Comparison of ENCODE assay signal across 15 cellular contexts in the genomic region with DNA sequence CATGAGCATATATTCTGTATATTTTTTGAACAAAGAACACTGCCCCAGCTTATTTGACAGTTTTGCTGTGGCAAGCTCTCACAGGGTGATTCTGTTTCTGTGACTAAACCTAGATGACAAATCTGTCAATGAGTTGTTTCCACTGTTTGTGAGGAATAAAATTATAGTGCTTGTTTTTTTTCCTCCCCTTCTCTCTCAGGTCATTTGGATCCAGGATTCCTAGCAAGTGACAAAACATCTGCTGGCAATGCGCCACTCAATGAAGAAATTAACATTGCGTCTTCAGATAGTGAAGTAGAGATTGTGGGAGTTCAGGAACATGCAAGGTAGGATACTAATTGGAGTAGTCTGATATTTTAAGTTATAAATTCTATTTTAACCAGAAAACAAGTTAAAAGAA.
DNase-seq lines count a peak whose midpoint lies in the region; ATAC-seq, FAIRE-seq and TF ChIP-seq lines count a peak whose summit lies in the region.
"Had no signal": no experiment of that assay in that cellular context is flagged by ENCODE, and none has a peak within 500 bp of the region (broad histone marks: within the 10 kb centered on the region; RNA-seq: fewer than 3 reads in every experiment).

No MANE protein-coding gene starts in this region.

- H3K36me3 ChIP-seq in ACC112 (ENCODE audit: insufficient read depth, low read length), result 0 out of 2 replicates have a peak, but pooled peaks cover 3% of the 10 kb centered on the region
- H3K36me3 ChIP-seq in esophagus squamous epithelium, result peaks cover 0 to 17% (median 0%) of the 10 kb centered on the region in 3 donors
- H3K36me3 ChIP-seq: SJCRH30 had no signal

- TF ChIP-seq CTCF in astrocyte of the spinal cord (IDR thresholded peaks at IDR 0.05; ENCODE audit: low read depth, low read length) (no peak), esophagus squamous epithelium (IDR thresholded peaks at IDR 0.05) (no peak)

- H2AFZ ChIP-seq in ACC112 (ENCODE audit: low read length, unreplicated experiment), result no peak overlapping the region

- H3K27ac ChIP-seq in ACC112 (ENCODE audit: low read depth, low read length) (peak overlapping the region; percentile 60), esophagus squamous epithelium (peak overlapping the region in 2 of 4 donors; percentile 3 to 22)
- H3K27ac ChIP-seq: BLaER1 treated with 17β-estradiol and CSF1 and Interleukin-3, amounts not matched to agents 10 nM and 100 nM; SJCRH30; spleen had no signal

- H3K27me3 ChIP-seq in ACC112 (ENCODE audit: insufficient read depth, low read length), result no peaks in the 10 kb centered on the region
- no peaks in the 10 kb centered on the region for H3K27me3 ChIP-seq in esophagus squamous epithelium
- H3K27me3 ChIP-seq: BLaER1 treated with 17β-estradiol and CSF1 and Interleukin-3, amounts not matched to agents 10 nM and 100 nM; SJCRH30; spleen had no signal

- DNase-seq in H54 (ENCODE audit: insufficient read length, low spot score), result no peak
- DNase-seq in astrocyte of the spinal cord (ENCODE audit: low read depth, low spot score), result peak; percentile 30
- peak; percentile 50 for DNase-seq in kidney glomerular epithelial cell (lab: John Stamatoyannopoulos, UW)
- no peak for DNase-seq in esophagus squamous epithelium (lab: John Stamatoyannopoulos, UW)
- DNase-seq in head of caudate nucleus, result no peak
- no peak for DNase-seq in NK-92 treated with Interleukin-12 subunit alpha and Interleukin-12 subunit beta, amount 100 ng/mL, for 24 hours (lab: John Stamatoyannopoulos, UW)
- DNase-seq: effector memory CD4-positive, alpha-beta T cell; naive thymus-derived CD4-positive, alpha-beta T cell; NCI-H1105 treated with DMSO at 0.1 percent for 48 hours; SJCRH30; spleen had no signal

- 79 to 83% methylated on average over 2 of the region's 2 CpGs for WGBS in esophagus squamous epithelium, 2 donors

- intact Hi-C loops in esophagus squamous epithelium (cut with DNase I) (no loop called here), head of caudate nucleus (cut with DNase I) (no loop called here)

- no peaks in the 10 kb centered on the region for H3K9me3 ChIP-seq in esophagus squamous epithelium
- H3K9me3 ChIP-seq: BLaER1 treated with 17β-estradiol and CSF1 and Interleukin-3, amounts not matched to agents 10 nM and 100 nM; SJCRH30; spleen had no signal

- in situ Hi-C loops in astrocyte of the spinal cord (cut with HindIII; ENCODE audit: low sequenced_read_pairs), result no loop called here

- ATAC-seq in GM19397 (IDR thresholded peaks at IDR 0.05; ENCODE audit: unreplicated experiment), result no peak
- ATAC-seq: activated CD4-positive, CD25-positive, alpha-beta regulatory T cell treated with anti-CD3 and anti-CD28 coated beads, Interleukin-2, amount 50 U/mL, for 24 hours; naive thymus-derived CD4-positive, alpha-beta T cell had no signal

- peaks cover 23% of the 10 kb centered on the region for H3K79me2 ChIP-seq in ACC112 (ENCODE audit: control insufficient read depth, insufficient read depth, low read length, unreplicated experiment)

- no peak overlapping the region for H3K4me3 ChIP-seq in ACC112 (ENCODE audit: low read depth, low read length)
- H3K4me3 ChIP-seq in astrocyte of the spinal cord (ENCODE audit: low read depth, low read length), result no peak overlapping the region
- no peak overlapping the region for H3K4me3 ChIP-seq in esophagus squamous epithelium
- H3K4me3 ChIP-seq: BLaER1 treated with 17β-estradiol and CSF1 and Interleukin-3, amounts not matched to agents 10 nM and 100 nM; SJCRH30; spleen had no signal

- peak; percentile 50 for FAIRE-seq in H54 (lab: Jason Lieb, UNC)

- TF ChIP-seq POLR2A in H54 (IDR thresholded peaks at IDR 0.05; ENCODE audit: low read depth, low read length), result no peak
- TF ChIP-seq POLR2A in esophagus squamous epithelium (IDR thresholded peaks at IDR 0.05), result no peak

- H3K4me1 ChIP-seq in ACC112 (ENCODE audit: control insufficient read depth, insufficient read depth, low read length, unreplicated experiment) (peaks cover 37% of the 10 kb centered on the region), esophagus squamous epithelium (peaks cover 12 to 37% (median 12%) of the 10 kb centered on the region in 3 donors)

Comparison
In these comparisons a context has a peak if more than half of its experiments do, and no peak if none do; other contexts are left out.
1. DNase-seq: peak in astrocyte of the spinal cord (single experiment) and kidney glomerular epithelial cell (single experiment); none in H54 (single experiment), esophagus squamous epithelium (single experiment), head of caudate nucleus (0 of 42) and NK-92 treated with Interleukin-12 subunit alpha and Interleukin-12 subunit beta, amount 100 ng/mL, for 24 hours (single experiment).